In genomic region chr2:130228467-130229160, GRCh38 we compare ENCODE assay signal across 13 cellular contexts. TPM values are rescaled to one million over a fixed set of nuclear protein-coding genes. Genes with fewer than 3 reads are reported as not detected.
"Had no signal": no experiment of that assay in that cellular context is flagged by ENCODE, and none has a peak within 500 bp of the region (broad histone marks: within the 10 kb centered on the region; RNA-seq: fewer than 3 reads in every experiment).

No MANE protein-coding gene starts in this region.

RNA-seq across cellular contexts. Expression of gene TUBA3E, which starts 30.4 kb away (rescaled TPM):
- total RNA-seq: activated CD4-positive, alpha-beta T cell treated with anti-CD3 and anti-CD28 coated beads for 36 hours; activated CD4-positive, alpha-beta T cell treated with anti-CD3 and anti-CD28 coated beads, Interleukin-2, amount 10 ng/mL, durations not matched to agents 7 days and 5 days; activated CD8-positive, alpha-beta T cell treated with anti-CD3 and anti-CD28 coated beads, Interleukin-2, amount 10 ng/mL, durations not matched to agents 7 days and 5 days; activated naive CD8-positive, alpha-beta T cell treated with anti-CD3 and anti-CD28 coated beads, Interleukin-2, amount 10 ng/mL, durations not matched to agents 7 days and 5 days; activated T-helper 2 cell treated with anti-CD3 and anti-CD28 coated beads, Interferon-gamma antibody, Interleukin-2, Interleukin-4, amounts not matched to agents 10 μg/mL and 5 μg/mL and 100 μg/mL, durations not matched to agents 14 hours and 24 hours and 36 hours; ascending aorta; cardiac muscle cell; MCF 10A; OCI-LY7; PC-9; SJCRH30; T-helper 1 cell treated with Interleukin-12 subunit alpha and Interleukin-12 subunit beta and Interleukin-4 antibody, amounts not matched to agents 30 ng/mL and 1 ng/mL, for 36 hours; WTC11 had no signal
- polyA plus RNA-seq: cardiac muscle cell had no signal
